ENCODE assay signal across 34 cellular contexts in genomic region chr9:134887219-134887618, GRCh38. TPM values are rescaled to one million over a fixed set of nuclear protein-coding genes. Genes with fewer than 3 reads are reported as not detected.
"Had no signal": no experiment of that assay in that cellular context is flagged by ENCODE, and none has a peak within 500 bp of the region (broad histone marks: within the 10 kb centered on the region; RNA-seq: fewer than 3 reads in every experiment).

No MANE protein-coding gene starts in this region.

- H3K4me1 Mint-ChIP-seq: activated CD8-positive, alpha-beta memory T cell treated with anti-CD3 and anti-CD28 coated beads, Interleukin-2, amount 10 ng/mL, durations not matched to agents 7 days and 5 days had no signal

- H3K27ac Mint-ChIP-seq: activated B cell treated with CpG ODN at 0.5 μM for 24 hours; activated CD4-positive, alpha-beta memory T cell treated with anti-CD3 and anti-CD28 coated beads for 36 hours; activated CD8-positive, alpha-beta memory T cell treated with anti-CD3 and anti-CD28 coated beads, Interleukin-2, amount 10 ng/mL, durations not matched to agents 7 days and 5 days; activated naive CD4-positive, alpha-beta T cell treated with anti-CD3 and anti-CD28 coated beads, Interleukin-2, amount 50 U/mL, for 72 hours; activated T-cell treated with anti-CD3 and anti-CD28 coated beads, Interleukin-2, amount 50 U/mL, for 24 hours; activated T-helper 2 cell treated with anti-CD3 and anti-CD28 coated beads, Interferon-gamma antibody, Interleukin-2, Interleukin-4, amounts not matched to agents 10 μg/mL and 5 μg/mL and 100 μg/mL, durations not matched to agents 14 hours and 24 hours and 36 hours had no signal

- H3K36me3 Mint-ChIP-seq: activated CD4-positive, alpha-beta memory T cell treated with anti-CD3 and anti-CD28 coated beads for 36 hours; activated CD8-positive, alpha-beta memory T cell treated with anti-CD3 and anti-CD28 coated beads, Interleukin-2, amount 10 ng/mL, durations not matched to agents 7 days and 5 days; activated naive CD4-positive, alpha-beta T cell treated with anti-CD3 and anti-CD28 coated beads, Interleukin-2, amount 50 U/mL, for 72 hours had no signal

- H3K27me3 ChIP-seq: adrenal gland, body of pancreas, breast epithelium, MG63 had no signal

- H3K36me3 ChIP-seq: adrenal gland, breast epithelium, MG63 had no signal

- H3K9me3 Mint-ChIP-seq: activated B cell treated with CpG ODN at 0.5 μM for 24 hours; activated CD4-positive, alpha-beta memory T cell treated with anti-CD3 and anti-CD28 coated beads for 36 hours; activated naive CD4-positive, alpha-beta T cell treated with anti-CD3 and anti-CD28 coated beads, Interleukin-2, amount 50 U/mL, for 72 hours; activated T-cell treated with anti-CD3 and anti-CD28 coated beads, Interleukin-2, amount 50 U/mL, for 24 hours; activated T-helper 2 cell treated with anti-CD3 and anti-CD28 coated beads, Interferon-gamma antibody, Interleukin-2, Interleukin-4, amounts not matched to agents 10 μg/mL and 5 μg/mL and 100 μg/mL, durations not matched to agents 14 hours and 24 hours and 36 hours had no signal

- H3K4me1 ChIP-seq: body of pancreas, breast epithelium had no signal

- H3K4me3 ChIP-seq: adrenal gland, body of pancreas, breast epithelium, MG63 had no signal

- H3K9me3 ChIP-seq: adrenal gland, body of pancreas, breast epithelium, MG63 had no signal

- ATAC-seq: activated CD8-positive, alpha-beta memory T cell treated with anti-CD3 and anti-CD28 coated beads, Interleukin-2, amount 10 ng/mL, durations not matched to agents 7 days and 5 days; activated naive CD4-positive, alpha-beta T cell treated with anti-CD3 and anti-CD28 coated beads, Interleukin-2, amount 50 U/mL, for 72 hours; body of pancreas had no signal

- H3K4me3 Mint-ChIP-seq: activated B cell treated with CpG ODN at 0.5 μM for 24 hours; activated CD4-positive, alpha-beta memory T cell treated with anti-CD3 and anti-CD28 coated beads for 36 hours; activated CD8-positive, alpha-beta memory T cell treated with anti-CD3 and anti-CD28 coated beads, Interleukin-2, amount 10 ng/mL, durations not matched to agents 7 days and 5 days; activated T-cell treated with anti-CD3 and anti-CD28 coated beads, Interleukin-2, amount 50 U/mL, for 24 hours had no signal

- H3K27ac ChIP-seq: adrenal gland, body of pancreas, breast epithelium, VCaP had no signal

- DNase-seq: activated B cell treated with CpG ODN at 0.5 μM for 24 hours; activated CD4-positive, alpha-beta memory T cell treated with anti-CD3 and anti-CD28 coated beads for 36 hours; activated CD4-positive, alpha-beta T cell treated with anti-CD3 and anti-CD28 coated beads for 4 hours; activated CD4-positive, alpha-beta T cell treated with anti-CD3 and anti-CD28 coated beads, Interleukin-2, amount 50 U/mL, for 1 hour; activated CD4-positive, CD25-positive, alpha-beta regulatory T cell treated with anti-CD3 and anti-CD28 coated beads, Interleukin-2, amount 50 U/mL, for 72 hours; activated gamma-delta T cell; activated naive CD4-positive, alpha-beta T cell treated with Interleukin-2 at 50 U/mL for 16 hours; body of pancreas; Kasumi-1; KG1; MG63; NCI-H1048; NCI-H1436 treated with DMSO at 0.1 percent for 48 hours; NCI-H1694 treated with DMSO at 0.1 percent for 48 hours; NCI-H2029; NCI-H510A; NCI-H526; NCI-H748 treated with DMSO at 0.1 percent for 48 hours; NK-92 treated with Interleukin-12 subunit alpha and Interleukin-12 subunit beta, amount 100 ng/mL, for 24 hours; Right ventricle myocardium superior; SW 1271; T-helper 1 cell; T-helper 2 cell; T-helper 9 cell had no signal

RNA-seq across cellular contexts. Expression of gene FCN2, which starts 6.6 kb away (rescaled TPM):
- total RNA-seq: activated B cell treated with CpG ODN at 0.5 μM for 24 hours; activated CD4-positive, alpha-beta memory T cell treated with anti-CD3 and anti-CD28 coated beads for 36 hours; activated CD8-positive, alpha-beta memory T cell treated with anti-CD3 and anti-CD28 coated beads, Interleukin-2, amount 10 ng/mL, durations not matched to agents 7 days and 5 days; activated naive CD4-positive, alpha-beta T cell treated with anti-CD3 and anti-CD28 coated beads, Interleukin-2, amount 50 U/mL, for 72 hours; activated T-helper 2 cell treated with anti-CD3 and anti-CD28 coated beads, Interferon-gamma antibody, Interleukin-2, Interleukin-4, amounts not matched to agents 10 μg/mL and 5 μg/mL and 100 μg/mL, durations not matched to agents 14 hours and 24 hours and 36 hours; astrocyte; body of pancreas; cardiac septum; OCI-LY7 had no signal

RNA-seq across cellular contexts. Expression of gene FCN1, which starts 30.5 kb away (rescaled TPM):
- total RNA-seq: activated CD4-positive, alpha-beta memory T cell treated with anti-CD3 and anti-CD28 coated beads for 36 hours; activated CD8-positive, alpha-beta memory T cell treated with anti-CD3 and anti-CD28 coated beads, Interleukin-2, amount 10 ng/mL, durations not matched to agents 7 days and 5 days; activated naive CD4-positive, alpha-beta T cell treated with anti-CD3 and anti-CD28 coated beads, Interleukin-2, amount 50 U/mL, for 72 hours; activated T-helper 2 cell treated with anti-CD3 and anti-CD28 coated beads, Interferon-gamma antibody, Interleukin-2, Interleukin-4, amounts not matched to agents 10 μg/mL and 5 μg/mL and 100 μg/mL, durations not matched to agents 14 hours and 24 hours and 36 hours; astrocyte; body of pancreas had no signal
